In the genomic region with DNA sequence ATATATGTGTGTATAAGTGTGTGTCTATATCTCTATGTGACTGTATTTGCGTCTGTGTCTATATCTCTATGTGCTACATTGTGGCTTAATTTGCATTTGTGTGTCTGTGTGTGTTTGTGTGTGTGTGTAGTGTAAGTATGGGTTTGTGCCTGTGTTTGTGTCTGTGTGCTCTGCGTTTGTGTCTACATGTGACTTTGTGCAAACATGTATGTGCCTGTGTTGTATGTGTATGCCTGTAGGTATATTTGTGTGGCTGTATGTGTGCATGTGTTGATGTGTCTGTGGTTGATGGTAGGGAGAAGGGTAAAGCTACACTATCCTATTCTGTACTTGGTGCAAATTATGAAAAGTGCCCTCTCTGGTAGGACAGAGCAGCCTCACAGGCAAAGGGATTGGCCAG, we compare ENCODE assay signal across 17 cellular contexts. TPM values are rescaled to one million over a fixed set of nuclear protein-coding genes. Genes with fewer than 3 reads are reported as not detected.
DNase-seq lines count a peak whose midpoint lies in the region; ATAC-seq, FAIRE-seq and TF ChIP-seq lines count a peak whose summit lies in the region.
"Had no signal": no experiment of that assay in that cellular context is flagged by ENCODE, and none has a peak within 500 bp of the region (broad histone marks: within the 10 kb centered on the region; RNA-seq: fewer than 3 reads in every experiment).

No MANE protein-coding gene starts in this region.

- no peak overlapping the region for H3K4me3 Mint-ChIP-seq in natural killer cell treated with Interleukin-12 subunit alpha and Interleukin-12 subunit beta and Interleukin-15 and Interleukin-18, amount 100 ng/mL, for 72 hours
- H3K4me3 Mint-ChIP-seq: CD4-positive, alpha-beta memory T cell; GM23338 had no signal

- H3K4me1 Mint-ChIP-seq in natural killer cell treated with Interleukin-12 subunit alpha and Interleukin-12 subunit beta and Interleukin-15 and Interleukin-18, amount 100 ng/mL, for 72 hours (ENCODE audit: low read depth in 2 of 2), result peaks cover 41 to 47% of the 10 kb centered on the region in 2 donors

- H3K4me2 ChIP-seq in OCI-LY3 (ENCODE audit: low read length) (peak overlapping the region; percentile 57; the same call in 1 of the 2 replicates), keratinocyte (ENCODE audit: control insufficient read depth, extremely low read depth, insufficient read depth, low read depth, low read length) (no peak overlapping the region)
- H3K4me2 ChIP-seq: A549, GM23338 had no signal

- in situ Hi-C loops in gastrocnemius medialis (cut with MboI; ENCODE audit: low sequenced_read_pairs in 4 of 4), result loop anchor here in 2 of 4 donors (25.0 kb wide), 1 partner anchor 402 kb away; no protein-coding TSS in a partner anchor

- H3K4me3 ChIP-seq in OCI-LY3 (ENCODE audit: low read length) (no peak overlapping the region), keratinocyte (ENCODE audit: control insufficient read depth in 2 of 3, extremely low read depth in 1 of 3, insufficient read depth in 2 of 3, low read depth in 1 of 3, low read length in 3 of 3) (no peak overlapping the region), gastrocnemius medialis (no peak overlapping the region)
- H3K4me3 ChIP-seq: A549, GM23338, Peyer's patch, SJCRH30 had no signal

- dilution Hi-C loops in keratinocyte (cut with MboI; ENCODE audit: extremely low pct_ligation_motif_present, low sequenced_read_pairs), result no loop called here

- no peak for ATAC-seq in gastrocnemius medialis
- no peak for ATAC-seq in natural killer cell treated with Interleukin-12 subunit alpha and Interleukin-12 subunit beta and Interleukin-15 and Interleukin-18, amount 100 ng/mL, for 72 hours

- H3K79me2 ChIP-seq in OCI-LY3 (ENCODE audit: low read length) (no peaks in the 10 kb centered on the region), keratinocyte (ENCODE audit: control insufficient read depth, insufficient read depth, low read length) (no peaks in the 10 kb centered on the region)

- no peaks in the 10 kb centered on the region for H3K9me1 ChIP-seq in keratinocyte (ENCODE audit: control insufficient read depth, extremely low read depth, insufficient read depth, low read length)

- H3K9ac ChIP-seq in OCI-LY3 (ENCODE audit: low read length), result no peak overlapping the region
- no peak overlapping the region for H3K9ac ChIP-seq in keratinocyte (ENCODE audit: control insufficient read depth, extremely low read depth, insufficient read depth, low read length)

- peaks cover 4% of the 10 kb centered on the region for H3K36me3 Mint-ChIP-seq in natural killer cell treated with Interleukin-12 subunit alpha and Interleukin-12 subunit beta and Interleukin-15 and Interleukin-18, amount 100 ng/mL, for 72 hours
- H3K36me3 Mint-ChIP-seq: CD4-positive, alpha-beta memory T cell had no signal

- TF ChIP-seq POLR2A in GM12892 (IDR thresholded peaks at IDR 0.05; ENCODE audit: low read depth, low read length) (no peak), gastrocnemius medialis (IDR thresholded peaks at IDR 0.05) (no peak)

- H3K9me3 ChIP-seq in OCI-LY3 (ENCODE audit: insufficient read depth, low read length), result no peaks in the 10 kb centered on the region
- no peaks in the 10 kb centered on the region for H3K9me3 ChIP-seq in keratinocyte (ENCODE audit: control insufficient read depth, low read depth, low read length)
- no peaks in the 10 kb centered on the region for H3K9me3 ChIP-seq in gastrocnemius medialis
- H3K9me3 ChIP-seq: A549, Peyer's patch, SJCRH30 had no signal

- H3K27ac Mint-ChIP-seq in natural killer cell treated with Interleukin-12 subunit alpha and Interleukin-12 subunit beta and Interleukin-15 and Interleukin-18, amount 100 ng/mL, for 72 hours, result no peak overlapping the region
- H3K27ac Mint-ChIP-seq: CD4-positive, alpha-beta memory T cell; GM23338 had no signal

- H2AFZ ChIP-seq in OCI-LY3 (ENCODE audit: low read depth, low read length) (peak overlapping the region; percentile 91), keratinocyte (ENCODE audit: control insufficient read depth, low read length) (no peak overlapping the region)
- H2AFZ ChIP-seq: GM23338 had no signal

- FAIRE-seq in GM12892 (lab: Jason Lieb, UNC) (peak; percentile 61), keratinocyte (lab: Jason Lieb, UNC) (peak; percentile 64), RCC 7860 (lab: Jason Lieb, UNC) (no peak)
- FAIRE-seq: A549 had no signal

- H3K4me1 ChIP-seq in OCI-LY3 (ENCODE audit: low read length) (peaks cover 22% of the 10 kb centered on the region), keratinocyte (ENCODE audit: control insufficient read depth, extremely low read depth, insufficient read depth, low read length) (no peaks in the 10 kb centered on the region), gastrocnemius medialis (peaks cover 26 to 34% of the 10 kb centered on the region in 2 donors)
- H3K4me1 ChIP-seq: Peyer's patch had no signal

- H3K36me3 ChIP-seq in OCI-LY3 (replicated peaks; ENCODE audit: low read depth, low read length), result no peaks in the 10 kb centered on the region
- H3K36me3 ChIP-seq in keratinocyte (ENCODE audit: control insufficient read depth in 2 of 2, extremely low read depth in 1 of 2, insufficient read depth in 2 of 2, low read length in 2 of 2), result peaks cover 0 to 1% of the 10 kb centered on the region in 2 experiments
- H3K36me3 ChIP-seq in gastrocnemius medialis, result no peaks in the 10 kb centered on the region
- H3K36me3 ChIP-seq: Peyer's patch, SJCRH30 had no signal

- DNase-seq in GM12892 (ENCODE audit: insufficient read length) (no peak), keratinocyte (ENCODE audit: low read depth, low spot score) (no peak), gastrocnemius medialis (no peak), HT-29 (ENCODE audit: low spot score) (no peak), COLO829 (ENCODE audit: low spot score) (no peak), RCC 7860 (ENCODE audit: low spot score) (no peak)
- no peak for DNase-seq in natural killer cell treated with Interleukin-12 subunit alpha and Interleukin-12 subunit beta and Interleukin-15 and Interleukin-18, amount 100 ng/mL, for 72 hours (ENCODE audit: low spot score)
- DNase-seq: CD4-positive, alpha-beta memory T cell; NCI-H1092; NCI-H1436; NCI-H187 treated with DMSO at 0.1 percent for 48 hours; NCI-H2227 treated with DMSO at 0.1 percent for 48 hours had no signal

- TF ChIP-seq CTCF in OCI-LY3 (IDR thresholded peaks at IDR 0.05; ENCODE audit: low read depth, low read length), result no peak
- no peak for TF ChIP-seq CTCF in keratinocyte (optimal IDR thresholded peaks at IDR 0.05 in 1 of 3, IDR thresholded peaks at IDR 0.05 in 1 of 3, conservative IDR thresholded peaks at IDR 0.05 in 1 of 3; ENCODE audit: extremely low read depth in 1 of 3, insufficient read depth in 2 of 3, low read length in 3 of 3)
- TF ChIP-seq CTCF in gastrocnemius medialis (IDR thresholded peaks at IDR 0.05 in 4 of 5, conservative IDR thresholded peaks at IDR 0.05 in 1 of 5), result no peak

- intact Hi-C loops in gastrocnemius medialis (cut with DNase I; ENCODE audit: low total_unique reads), result no loop called here

- H3K27me3 ChIP-seq in OCI-LY3 (ENCODE audit: low read depth, low read length) (no peaks in the 10 kb centered on the region), keratinocyte (ENCODE audit: control insufficient read depth, extremely low read depth, insufficient read depth, low read length) (no peaks in the 10 kb centered on the region), gastrocnemius medialis (no peaks in the 10 kb centered on the region)
- H3K27me3 ChIP-seq: Peyer's patch, SJCRH30 had no signal

- no peaks in the 10 kb centered on the region for H4K20me1 ChIP-seq in OCI-LY3 (ENCODE audit: insufficient read depth, low read length)
- H4K20me1 ChIP-seq in keratinocyte (ENCODE audit: control insufficient read depth, extremely low read depth, insufficient read depth, low read length), result no peaks in the 10 kb centered on the region

- H3K27me3 Mint-ChIP-seq in natural killer cell treated with Interleukin-12 subunit alpha and Interleukin-12 subunit beta and Interleukin-15 and Interleukin-18, amount 100 ng/mL, for 72 hours, result no peaks in the 10 kb centered on the region
- H3K27me3 Mint-ChIP-seq: CD4-positive, alpha-beta memory T cell had no signal

- H3K27ac ChIP-seq in OCI-LY3 (ENCODE audit: low read length) (no peak overlapping the region), keratinocyte (ENCODE audit: control insufficient read depth, insufficient read depth, low read length) (no peak overlapping the region), gastrocnemius medialis (peak overlapping the region; percentile 62 to 99 (median 94))
- H3K27ac ChIP-seq: A549, Peyer's patch, SJCRH30 had no signal

- H3K9me3 Mint-ChIP-seq in natural killer cell treated with Interleukin-12 subunit alpha and Interleukin-12 subunit beta and Interleukin-15 and Interleukin-18, amount 100 ng/mL, for 72 hours, result peaks cover 4% of the 10 kb centered on the region
- H3K9me3 Mint-ChIP-seq: GM23338 had no signal

RNA-seq across cellular contexts. Expression of a gene that starts 7.3 kb away (rescaled TPM):
- polyA plus RNA-seq in GM12892 (2012; ENCODE audit: missing spikeins), result 6.4 TPM
- polyA plus RNA-seq in keratinocyte, result 12.2 to 20.3 TPM (median 16.6 TPM) in 3 replicates
- 10.4 TPM for polyA plus RNA-seq in keratinocyte (2011; ENCODE audit: low read depth)
- 14.8 and 16.8 TPM in 2 replicates for polyA plus RNA-seq in keratinocyte (2011; cell fraction: cytosol; rRNA removed)
- polyA plus RNA-seq in keratinocyte (2011; cell fraction: nucleus; rRNA removed), result 11.8 and 14.6 TPM in 2 replicates
- 9.4 and 14.2 TPM in 2 replicates for polyA plus RNA-seq in keratinocyte (2012; ENCODE audit: low replicate concordance)
- 14.1 to 39.4 TPM (median 28.0 TPM) in 3 replicates for polyA minus RNA-seq in keratinocyte
- 29.2 TPM for polyA minus RNA-seq in keratinocyte (2011; cell fraction: cytosol; rRNA and poly(A)+ RNA removed)
- 15.9 and 33.3 TPM in 2 replicates for polyA minus RNA-seq in keratinocyte (2011; cell fraction: nucleus; rRNA and poly(A)+ RNA removed)
- total RNA-seq in gastrocnemius medialis, result 10 to 100 TPM; 24.9 to 35.9 (median 30.5) TPM
- 12.6 and 14.2 TPM in 2 replicates for total RNA-seq in HT-29 (2014; rRNA removed; shearing (Covaris generic))
- 10 to 100 TPM; 10.9 to 11.9 TPM for total RNA-seq in natural killer cell treated with Interleukin-12 subunit alpha and Interleukin-12 subunit beta and Interleukin-15 and Interleukin-18, amount 100 ng/mL, for 72 hours

Comparison
In these comparisons a context has a peak if more than half of its experiments do, and no peak if none do; other contexts are left out.
1. H3K27ac ChIP-seq: peak in gastrocnemius medialis (4 of 4); none in OCI-LY3 (single experiment) and keratinocyte (single experiment).